Comparison of ENCODE assay signal across 7 cellular contexts in genomic region chr2:216222650-216223352, GRCh38.
DNase-seq lines count a peak whose midpoint lies in the region; ATAC-seq, FAIRE-seq and TF ChIP-seq lines count a peak whose summit lies in the region.

No MANE protein-coding gene starts in this region.

- no peaks in the 10 kb centered on the region for H3K27me3 ChIP-seq in GM12878 (replicated peaks in 1 of 2; ENCODE audit: control insufficient read depth in 2 of 2, insufficient read depth in 2 of 2, low read length in 1 of 2)

- no peaks in the 10 kb centered on the region for H3K9me3 ChIP-seq in GM12878 (replicated peaks; ENCODE audit: control insufficient read depth, insufficient read depth, low read length)

- WGBS in GM12878 (ENCODE audit: insufficient coverage, insufficient replicate concordance, low lambda C conversion rate, missing lambda C conversion rate): 14% methylated on average over 4 of the region's 4 CpGs

- RAD21 ChIA-PET in GM12878 (lab: Charles Lee; ENCODE audit: unreplicated experiment): interaction anchor here (0.7 to 3.1 kb wide), 26 partner anchors 9 to 444 kb away, joined by 3 to 38 read pairs (median 4); partner anchors contain the start of genes RPL37A and SMARCAL1

- H4K20me1 ChIP-seq in GM12878 (ENCODE audit: control insufficient read depth, insufficient read depth): no peaks in the 10 kb centered on the region

- peak overlapping the region; percentile 32 for H3K4me2 ChIP-seq in GM12878 (ENCODE audit: control insufficient read depth, insufficient read depth)

- TF ChIP-seq CTCF in GM12872 (IDR thresholded peaks at IDR 0.05; ENCODE audit: insufficient read depth, low read depth, low read length) (peak; percentile 62), GM12878 (IDR thresholded peaks at IDR 0.05 in 2 of 3, conservative IDR thresholded peaks at IDR 0.05 in 1 of 3; ENCODE audit: control insufficient read depth in 2 of 3, extremely low read depth in 1 of 3, insufficient read depth in 1 of 3, low read depth in 3 of 3, low read length in 3 of 3) (peak; percentile 56 to 60 (median 57); a peak in 5 of 6 replicates)

- POLR2A ChIA-PET in GM12878 (lab: Charles Lee): interaction anchor here (0.6 to 1.0 kb wide), 4 partner anchors 16 to 440 kb away, joined by 3 to 4 read pairs (median 3); no protein-coding TSS in a partner anchor

- ATAC-seq in GM21360 (IDR thresholded peaks at IDR 0.05; ENCODE audit: unreplicated experiment): peak; percentile 65
- peak; percentile 54 for ATAC-seq in HG03521 (IDR thresholded peaks at IDR 0.05; ENCODE audit: unreplicated experiment)
- peak; percentile 79 for ATAC-seq in GM12878

- TF ChIP-seq EP300 in GM12878 (IDR thresholded peaks at IDR 0.05; ENCODE audit: borderline replicate concordance in 1 of 2, control insufficient read depth in 1 of 2, low read depth in 2 of 2, low read length in 2 of 2): peak in 1 of 2 experiments; percentile 66; a peak in 1 of 4 replicates

- SMC1A ChIA-PET in GM12878 (lab: Charles Lee; ENCODE audit: uncharacterized antibody, unreplicated experiment): interaction anchor here (0.6 to 6.3 kb wide), 37 partner anchors 10 to 444 kb away, joined by 3 to 84 read pairs (median 4); partner anchors contain the start of gene SMARCAL1

- CTCF ChIA-PET in GM12878 (lab: Yijun Ruan, JAX): interaction anchor here (0.7 to 4.0 kb wide), 33 partner anchors 8 to 444 kb away, joined by 3 to 116 read pairs (median 4); partner anchors contain the start of genes RPL37A and SMARCAL1

- intact Hi-C loops in GM12878 (cut with micrococcal nuclease; ENCODE audit: unreplicated experiment): loop anchor here (2.0 to 5.0 kb wide), 5 partner anchors 60 to 444 kb away; partner anchors contain the start of gene RPL37A
- intact Hi-C loops in posterior cingulate gyrus (cut with DNase I): no loop called here

- TF ChIP-seq POLR2A in GM12878 (IDR thresholded peaks at IDR 0.05; ENCODE audit: low read depth, low read length): no peak

- BruUV-seq in GM12878 (replicated peaks; lab: Mats Ljungman, UMichigan): no TSS peak

- H3K27ac ChIP-seq in GM12878 (ENCODE audit: control insufficient read depth, insufficient read depth): peak overlapping the region; percentile 71

- peaks cover 26% of the 10 kb centered on the region for H3K4me1 ChIP-seq in GM12878 (ENCODE audit: control insufficient read depth, insufficient read depth, low read length)

- TF ChIP-seq RAD21 in GM12878 (IDR thresholded peaks at IDR 0.05; ENCODE audit: insufficient read depth, low read depth, low read length): peak; percentile 84

- H3K79me2 ChIP-seq in GM12878 (ENCODE audit: control insufficient read depth, insufficient read depth, low read length): no peaks in the 10 kb centered on the region

- in situ Hi-C loops in GM12878 (cut with MboI): no loop called here

- H3K4me3 ChIP-seq in GM12878: no peak overlapping the region

- H3K36me3 ChIP-seq in GM12878 (ENCODE audit: control insufficient read depth in 2 of 2, insufficient read depth in 2 of 2, low read length in 1 of 2): no peaks in the 10 kb centered on the region; a peak in 1 of 4 replicates

- peak overlapping the region; percentile 70 for H2AFZ ChIP-seq in GM12878 (ENCODE audit: control insufficient read depth, low read depth, low read length)

- DNase-seq in GM12878 (ENCODE audit: low read depth, low spot score) (peak; percentile 64), NCI-H526 treated with DMSO at 0.1 percent for 48 hours (lab: John Stamatoyannopoulos, UW) (no peak), posterior cingulate gyrus (no peak), SIG-M5 (lab: John Stamatoyannopoulos, UW) (no peak)

- peak; percentile 72 for FAIRE-seq in GM12878 (lab: Jason Lieb, UNC)

- H3K9ac ChIP-seq in GM12878 (ENCODE audit: control insufficient read depth, insufficient read depth, low read length): no peak overlapping the region

TF ChIP-seq in GM12878, 131 proteins besides CTCF, POLR2A, EP300 and RAD21 (continues in another document):
- TF ChIP-seq ATF2 (IDR thresholded peaks at IDR 0.05; ENCODE audit: low read length) (peak; percentile 63; the same call in 1 of the 2 replicates), MTA3 (IDR thresholded peaks at IDR 0.05; ENCODE audit: borderline replicate concordance, low read length) (peak; percentile 84; the same call in 1 of the 2 replicates), ZNF207 (IDR thresholded peaks at IDR 0.05; ENCODE audit: borderline replicate concordance) (no peak), CEBPB (IDR thresholded peaks at IDR 0.05; ENCODE audit: borderline replicate concordance in 1 of 2, low read depth in 2 of 2, low read length in 2 of 2) (no peak), SP1 (IDR thresholded peaks at IDR 0.05; ENCODE audit: low read depth, low read length) (peak; percentile 18), ZBTB4 (CRISPR knock-in tag; IDR thresholded peaks at IDR 0.05) (no peak), SMARCA5 (IDR thresholded peaks at IDR 0.05) (0 out of 2 replicates have a peak, but pooled peaks have one; percentile 34), MTA2 (IDR thresholded peaks at IDR 0.05; ENCODE audit: low read depth) (peak; percentile 79), SUPT20H (IDR thresholded peaks at IDR 0.05; ENCODE audit: borderline replicate concordance, control insufficient read depth, low read depth, low read length) (no peak), PAX5 (IDR thresholded peaks at IDR 0.05; ENCODE audit: borderline replicate concordance, low read depth, low read length) (peak; percentile 53; the same call in 1 of the 2 replicates), YY1 (IDR thresholded peaks at IDR 0.05; ENCODE audit: low read depth, low read length) (0 out of 2 replicates have a peak, but pooled peaks have one; percentile 19), MEF2A (IDR thresholded peaks at IDR 0.05; ENCODE audit: insufficient read depth, low read depth, low read length) (peak; percentile 90), CBFB (IDR thresholded peaks at IDR 0.05; ENCODE audit: low read depth) (peak; percentile 91), BCL11A (IDR thresholded peaks at IDR 0.05; ENCODE audit: low read depth, low read length) (peak; percentile 71; the same call in 1 of the 2 replicates), SRF (IDR thresholded peaks at IDR 0.05; ENCODE audit: low read depth in 2 of 2, low read length in 2 of 2) (no peak), CEBPZ (IDR thresholded peaks at IDR 0.05; ENCODE audit: low read depth, low read length) (no peak), KLF5 (IDR thresholded peaks at IDR 0.05; ENCODE audit: partially characterized antibody) (no peak)
